Comparison of ENCODE assay signal across 1 cellular context in genomic region chr1:226107471-226108460, GRCh38.
TF ChIP-seq lines count a peak whose summit lies in the region.

No MANE protein-coding gene starts in this region.

TF ChIP-seq in SK-N-SH treated with all-trans-retinoic acid at 6 μM for 48 hours, 23 proteins besides CTCF, POLR2A, EP300 and RAD21 (continued from another document):
- TF ChIP-seq TSHZ2 (CRISPR knock-in tag; IDR thresholded peaks at IDR 0.05): no peak
- TF ChIP-seq ZNF70 (CRISPR knock-in tag; IDR thresholded peaks at IDR 0.05): no peak
- no peak for TF ChIP-seq ISL1 (CRISPR knock-in tag; IDR thresholded peaks at IDR 0.05)
- no peak for TF ChIP-seq TOX (CRISPR knock-in tag; IDR thresholded peaks at IDR 0.05; ENCODE audit: borderline replicate concordance)
- no peak for TF ChIP-seq ZFP30 (CRISPR knock-in tag; IDR thresholded peaks at IDR 0.05)
- TF ChIP-seq ZFP3 (CRISPR knock-in tag; IDR thresholded peaks at IDR 0.05): no peak
- TF ChIP-seq BACH2 (CRISPR knock-in tag; IDR thresholded peaks at IDR 0.05; ENCODE audit: borderline replicate concordance): no peak
- TF ChIP-seq, protein P1, sequence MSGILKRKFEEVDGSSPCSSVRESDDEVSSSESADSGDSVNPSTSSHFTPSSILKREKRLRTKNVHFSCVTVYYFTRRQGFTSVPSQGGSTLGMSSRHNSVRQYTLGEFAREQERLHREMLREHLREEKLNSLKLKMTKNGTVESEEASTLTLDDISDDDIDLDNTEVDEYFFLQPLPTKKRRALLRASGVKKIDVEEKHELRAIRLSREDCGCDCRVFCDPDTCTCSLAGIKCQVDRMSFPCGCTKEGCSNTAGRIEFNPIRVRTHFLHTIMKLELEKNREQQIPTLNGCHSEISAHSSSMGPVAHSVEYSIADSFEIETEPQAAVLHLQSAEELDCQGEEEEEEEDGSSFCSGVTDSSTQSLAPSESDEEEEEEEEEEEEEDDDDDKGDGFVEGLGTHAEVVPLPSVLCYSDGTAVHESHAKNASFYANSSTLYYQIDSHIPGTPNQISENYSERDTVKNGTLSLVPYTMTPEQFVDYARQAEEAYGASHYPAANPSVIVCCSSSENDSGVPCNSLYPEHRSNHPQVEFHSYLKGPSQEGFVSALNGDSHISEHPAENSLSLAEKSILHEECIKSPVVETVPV (CRISPR knock-in tag; IDR thresholded peaks at IDR 0.05): no peak
- no peak for TF ChIP-seq CSDC2 (CRISPR knock-in tag; IDR thresholded peaks at IDR 0.05)
- TF ChIP-seq, protein P2, sequence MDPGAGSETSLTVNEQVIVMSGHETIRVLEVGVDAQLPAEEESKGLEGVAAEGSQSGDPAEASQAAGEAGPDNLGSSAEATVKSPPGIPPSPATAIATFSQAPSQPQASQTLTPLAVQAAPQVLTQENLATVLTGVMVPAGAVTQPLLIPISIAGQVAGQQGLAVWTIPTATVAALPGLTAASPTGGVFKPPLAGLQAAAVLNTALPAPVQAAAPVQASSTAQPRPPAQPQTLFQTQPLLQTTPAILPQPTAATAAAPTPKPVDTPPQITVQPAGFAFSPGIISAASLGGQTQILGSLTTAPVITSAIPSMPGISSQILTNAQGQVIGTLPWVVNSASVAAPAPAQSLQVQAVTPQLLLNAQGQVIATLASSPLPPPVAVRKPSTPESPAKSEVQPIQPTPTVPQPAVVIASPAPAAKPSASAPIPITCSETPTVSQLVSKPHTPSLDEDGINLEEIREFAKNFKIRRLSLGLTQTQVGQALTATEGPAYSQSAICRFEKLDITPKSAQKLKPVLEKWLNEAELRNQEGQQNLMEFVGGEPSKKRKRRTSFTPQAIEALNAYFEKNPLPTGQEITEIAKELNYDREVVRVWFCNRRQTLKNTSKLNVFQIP (CRISPR knock-in tag; IDR thresholded peaks at IDR 0.05; ENCODE audit: borderline replicate concordance, low read depth): no peak
- TF ChIP-seq ZC3H10 (CRISPR knock-in tag; IDR thresholded peaks at IDR 0.05): no peak
